ENCODE assay signal across 9 cellular contexts in genomic region chr14:56199095-56199975, GRCh38.
DNase-seq lines count a peak whose midpoint lies in the region; ATAC-seq and TF ChIP-seq lines count a peak whose summit lies in the region.
"Had no signal": no experiment of that assay in that cellular context is flagged by ENCODE, and none has a peak within 500 bp of the region (broad histone marks: within the 10 kb centered on the region; RNA-seq: fewer than 3 reads in every experiment).

No MANE protein-coding gene starts in this region.

- no peaks in the 10 kb centered on the region for H3K27me3 Mint-ChIP-seq in naive thymus-derived CD4-positive, alpha-beta T cell
- H3K27me3 Mint-ChIP-seq: B cell had no signal

- no peaks in the 10 kb centered on the region for H3K9me3 ChIP-seq in naive thymus-derived CD4-positive, alpha-beta T cell (ENCODE audit: control insufficient read depth in 2 of 3, low read length in 3 of 3)

- peak; percentile 57 for ATAC-seq in HG03521 (IDR thresholded peaks at IDR 0.05; ENCODE audit: unreplicated experiment)
- peak; percentile 85 for ATAC-seq in naive thymus-derived CD4-positive, alpha-beta T cell

- DNase-seq in NCI-H510A treated with DMSO at 0.1 percent for 48 hours (lab: John Stamatoyannopoulos, UW) (peak; percentile 40), NCI-H510A (lab: John Stamatoyannopoulos, UW) (no peak), cardiac fibroblast (ENCODE audit: low read depth in 2 of 2) (peak; percentile 97 to 100), germinal center (ENCODE audit: low spot score) (no peak), head of caudate nucleus (no peak), HuH-7 (ENCODE audit: low spot score) (no peak)
- DNase-seq in naive thymus-derived CD4-positive, alpha-beta T cell, result no peak

- peaks cover 12 to 29% (median 19%) of the 10 kb centered on the region in 7 donors for H3K4me1 Mint-ChIP-seq in naive thymus-derived CD4-positive, alpha-beta T cell

- H3K4me1 ChIP-seq in naive thymus-derived CD4-positive, alpha-beta T cell (ENCODE audit: control insufficient read depth in 2 of 2, insufficient read depth in 2 of 2, low read length in 2 of 2), result peaks cover 0 to 12% of the 10 kb centered on the region in 2 donors

- H3K9me3 Mint-ChIP-seq in naive thymus-derived CD4-positive, alpha-beta T cell, result no peaks in the 10 kb centered on the region

- H3K4me3 Mint-ChIP-seq in naive thymus-derived CD4-positive, alpha-beta T cell, result no peak overlapping the region
- H3K4me3 Mint-ChIP-seq: B cell had no signal

- CTCF ChIA-PET in naive thymus-derived CD4-positive, alpha-beta T cell (lab: Charles Lee), result no interaction called here

- no peak overlapping the region for H3K4me3 ChIP-seq in cardiac fibroblast (replicated peaks in 1 of 2; ENCODE audit: low read depth in 2 of 2, low read length in 2 of 2)
- H3K4me3 ChIP-seq in naive thymus-derived CD4-positive, alpha-beta T cell (ENCODE audit: low read length), result no peak overlapping the region

- H3K27me3 ChIP-seq in naive thymus-derived CD4-positive, alpha-beta T cell (ENCODE audit: control insufficient read depth in 2 of 2, insufficient read depth in 2 of 2, low read length in 2 of 2), result no peaks in the 10 kb centered on the region

- H3K27ac ChIP-seq in naive thymus-derived CD4-positive, alpha-beta T cell (ENCODE audit: low read depth, low read length), result no peak overlapping the region

- intact Hi-C loops in naive thymus-derived CD4-positive, alpha-beta T cell (cut with micrococcal nuclease), result loop anchor here in 1 of 2 donors (5.0 kb wide), 1 partner anchor 82 kb away; the partner anchor contains the start of gene PELI2
- intact Hi-C loops in head of caudate nucleus (cut with DNase I), result no loop called here

- H3K36me3 Mint-ChIP-seq in naive thymus-derived CD4-positive, alpha-beta T cell, result peaks cover 0 to 3% (median 0%) of the 10 kb centered on the region in 5 donors

- TF ChIP-seq CTCF in cardiac fibroblast (IDR thresholded peaks at IDR 0.05; ENCODE audit: low read depth, low read length), result no peak

- POLR2A ChIA-PET in naive thymus-derived CD4-positive, alpha-beta T cell (lab: Charles Lee), result no interaction called here

- no peaks in the 10 kb centered on the region for H3K36me3 ChIP-seq in naive thymus-derived CD4-positive, alpha-beta T cell (ENCODE audit: control insufficient read depth in 2 of 3, insufficient read depth in 3 of 3, low read length in 3 of 3)

- H3K27ac Mint-ChIP-seq in naive thymus-derived CD4-positive, alpha-beta T cell, result no peak overlapping the region
- H3K27ac Mint-ChIP-seq: B cell had no signal

Comparison
In these comparisons a context has a peak if more than half of its experiments do, and no peak if none do; other contexts are left out.
1. DNase-seq: peak in NCI-H510A treated with DMSO at 0.1 percent for 48 hours (single experiment) and cardiac fibroblast (2 of 2); none in NCI-H510A (single experiment), naive thymus-derived CD4-positive, alpha-beta T cell (0 of 9), germinal center (single experiment), head of caudate nucleus (0 of 42) and HuH-7 (single experiment).